8 cellular contexts compared by ENCODE assay signal in the genomic region with DNA sequence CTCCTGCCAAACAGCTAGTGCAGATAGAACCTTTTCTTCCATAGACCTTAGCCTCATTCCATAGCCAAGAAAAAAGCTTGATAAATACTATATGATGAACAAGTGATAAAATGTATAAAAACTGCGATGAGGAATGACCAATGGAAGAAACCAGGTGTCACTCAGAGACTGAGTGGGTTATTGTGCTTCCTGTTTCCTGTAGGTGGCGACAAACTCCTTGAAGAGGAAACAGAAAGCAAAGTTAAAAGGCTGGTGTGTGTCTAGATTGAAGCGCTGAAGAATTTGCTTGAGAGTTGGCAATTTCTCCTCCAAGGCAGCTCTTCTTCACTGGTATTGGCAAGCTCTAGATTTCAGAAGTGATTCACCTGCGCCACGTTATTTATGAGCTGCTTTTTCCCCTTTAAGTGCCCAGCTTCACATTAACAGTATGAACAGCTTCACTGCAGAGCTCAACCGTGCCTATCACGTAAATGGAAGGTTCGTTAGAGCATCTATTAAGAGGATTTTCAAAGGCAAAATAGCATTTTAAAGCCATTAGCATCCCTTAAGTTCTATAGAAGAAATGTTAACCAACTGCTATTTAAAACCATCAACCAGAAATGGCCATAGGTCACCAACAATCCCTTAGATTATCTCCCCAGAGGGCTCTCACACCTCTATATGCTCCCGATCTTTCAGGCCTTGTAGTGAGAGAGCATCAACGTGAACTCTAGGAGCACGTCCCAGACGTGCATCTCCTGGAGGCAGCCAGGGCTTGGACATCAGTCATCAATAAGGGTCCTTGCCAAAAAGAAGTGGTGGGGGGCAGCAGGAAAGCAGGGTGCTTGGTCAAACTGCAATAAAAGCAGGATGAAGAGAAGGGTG.
DNase-seq lines count a peak whose midpoint lies in the region; ATAC-seq and TF ChIP-seq lines count a peak whose summit lies in the region.

No MANE protein-coding gene starts in this region.

- no peaks in the 10 kb centered on the region for H3K9me3 Mint-ChIP-seq in activated T-helper 17 cell treated with anti-CD3 and anti-CD28 coated beads, Interleukin-2, amount 50 U/mL, for 72 hours
- peaks cover 14% of the 10 kb centered on the region for H3K9me3 Mint-ChIP-seq in glutamatergic neuron (ENCODE audit: unreplicated experiment)

- ATAC-seq in HG03139 (IDR thresholded peaks at IDR 0.05; ENCODE audit: unreplicated experiment) (peak; percentile 81), HG03045 (IDR thresholded peaks at IDR 0.05; ENCODE audit: unreplicated experiment) (no peak)
- peak; percentile 63 for ATAC-seq in activated T-helper 17 cell treated with anti-CD3 and anti-CD28 coated beads, Interleukin-2, amount 50 U/mL, for 72 hours (replicated peaks)

- no peak overlapping the region for H3K27ac Mint-ChIP-seq in activated T-helper 17 cell treated with anti-CD3 and anti-CD28 coated beads, Interleukin-2, amount 50 U/mL, for 72 hours
- peak overlapping the region; percentile 76 for H3K27ac Mint-ChIP-seq in glutamatergic neuron (ENCODE audit: unreplicated experiment)

- in situ Hi-C loops in GM13977 (cut with MboI; ENCODE audit: low pct_unique_long_range_greater_than_20kb, low sequenced_read_pairs, unreplicated experiment) = loop anchor here (25.0 kb wide), 2 partner anchors 588 to 938 kb away; no protein-coding TSS in a partner anchor

- H3K4me3 Mint-ChIP-seq in activated T-helper 17 cell treated with anti-CD3 and anti-CD28 coated beads, Interleukin-2, amount 50 U/mL, for 72 hours = no peak overlapping the region
- peak overlapping the region; percentile 66 for H3K4me3 Mint-ChIP-seq in glutamatergic neuron (ENCODE audit: unreplicated experiment)

- DNase-seq in AML-193 (lab: John Stamatoyannopoulos, UW) (peak; percentile 42 to 45), GM13977 (ENCODE audit: low spot score) (peak; percentile 45), NCI-H226 (peak; percentile 31), glutamatergic neuron (no peak), putamen (ENCODE audit: low spot score) (peak; percentile 50)

- H3K4me1 Mint-ChIP-seq in activated T-helper 17 cell treated with anti-CD3 and anti-CD28 coated beads, Interleukin-2, amount 50 U/mL, for 72 hours = no peaks in the 10 kb centered on the region
- peaks cover 52% of the 10 kb centered on the region for H3K4me1 Mint-ChIP-seq in glutamatergic neuron (ENCODE audit: low read depth, unreplicated experiment)

- H3K36me3 Mint-ChIP-seq in activated T-helper 17 cell treated with anti-CD3 and anti-CD28 coated beads, Interleukin-2, amount 50 U/mL, for 72 hours (ENCODE audit: low read depth) = no peaks in the 10 kb centered on the region
- H3K36me3 Mint-ChIP-seq in glutamatergic neuron (ENCODE audit: unreplicated experiment) = peaks cover 4% of the 10 kb centered on the region

- H3K27me3 Mint-ChIP-seq in activated T-helper 17 cell treated with anti-CD3 and anti-CD28 coated beads, Interleukin-2, amount 50 U/mL, for 72 hours = peaks cover 3% of the 10 kb centered on the region
- peaks cover 13% of the 10 kb centered on the region for H3K27me3 Mint-ChIP-seq in glutamatergic neuron (ENCODE audit: unreplicated experiment)

- peak; percentile 79 for TF ChIP-seq CTCF in GM13977 (IDR thresholded peaks at IDR 0.05; ENCODE audit: extremely low read depth, insufficient read depth, missing control alignments)
- TF ChIP-seq CTCF in glutamatergic neuron (IDR thresholded peaks at IDR 0.05; ENCODE audit: partially characterized antibody, unreplicated experiment) = peak; percentile 79
